ENCODE assay signal across 26 cellular contexts in genomic region chr5:52476346-52476745, GRCh38.
"Had no signal": no experiment of that assay in that cellular context is flagged by ENCODE, and none has a peak within 500 bp of the region (broad histone marks: within the 10 kb centered on the region; RNA-seq: fewer than 3 reads in every experiment).

No MANE protein-coding gene starts in this region.

- H3K27ac ChIP-seq: stomach, suprapubic skin, testis, thoracic aorta, thyroid gland, tibial artery, tibial nerve, transverse colon, upper lobe of left lung, upper lobe of right lung, uterus, vagina had no signal

- H3K36me3 ChIP-seq: stomach, suprapubic skin, thoracic aorta, thyroid gland, tibial artery, tibial nerve, transverse colon, upper lobe of left lung, upper lobe of right lung, uterus, vagina had no signal

- H3K4me3 ChIP-seq: stomach, suprapubic skin, testis, thoracic aorta, thyroid gland, tibial artery, tibial nerve, transverse colon, upper lobe of left lung, upper lobe of right lung, uterus, vagina had no signal

- H3K27me3 ChIP-seq: stomach, suprapubic skin, testis, thyroid gland, tibial artery, tibial nerve, transverse colon, upper lobe of left lung, upper lobe of right lung, uterus, vagina had no signal

- DNase-seq: stimulated activated CD4-positive, alpha-beta T cell treated with anti-CD3 and anti-CD28 coated beads, Interleukin-2, amount 100 ng/mL, for 48 hours; stimulated activated CD4-positive, alpha-beta T cell treated with anti-CD3 and anti-CD28 coated beads, Interleukin-4, amount 100 ng/mL, for 1 hour; stimulated activated CD4-positive, alpha-beta T cell treated with anti-CD3 and anti-CD28 coated beads, Interleukin-4, amount 100 ng/mL, for 24 hours; stimulated activated CD4-positive, alpha-beta T cell treated with anti-CD3 and anti-CD28 coated beads, Interleukin-4, amount 100 ng/mL, for 4 hours; stimulated activated CD8-positive, alpha-beta memory T cell treated with anti-CD3 and anti-CD28 coated beads, Interleukin-4, amount 100 ng/mL, for 48 hours; stimulated activated naive B cell treated with anti-CD40 and anti-IgM and Interleukin-4, amounts not matched to agents 10 μg/mL and 1 μg/mL and 100 μg/mL, for 72 hours; stimulated activated naive CD4-positive, alpha-beta T cell; stimulated activated naive CD4-positive, alpha-beta T cell treated with Interleukin-2 at 50 U/mL for 16 hours; stimulated activated naive CD8-positive, alpha-beta T cell treated with anti-CD3 and anti-CD28 coated beads, Interleukin-15, amount 100 ng/mL, for 72 hours; stimulated activated naive CD8-positive, alpha-beta T cell treated with anti-CD3 and anti-CD28 coated beads, Interleukin-15, Interleukin-2, amounts not matched to agents 100 U/mL and 50 U/mL, for 24 hours; stomach; substantia nigra; testis; thyroid gland; tibial artery; transverse colon; trophoblast cell; upper lobe of left lung; upper lobe of right lung; uterus had no signal

- H3K9me3 ChIP-seq: suprapubic skin, testis, thoracic aorta, thyroid gland, tibial artery, tibial nerve, transverse colon, uterus, vagina had no signal

- H3K4me1 ChIP-seq: stomach, suprapubic skin, testis, thyroid gland, tibial artery, tibial nerve, transverse colon, upper lobe of left lung, upper lobe of right lung, uterus, vagina had no signal

- ATAC-seq: stimulated activated effector memory CD8-positive, alpha-beta T cell treated with anti-CD3 and anti-CD28 coated beads, Interleukin-12 subunit alpha, Interleukin-12 subunit beta, amount 100 ng/mL, for 72 hours; stimulated activated memory B cell treated with anti-CD40 and anti-IgM and Interleukin-4, amounts not matched to agents 10 μg/mL and 1 μg/mL and 100 μg/mL, for 72 hours; stimulated activated naive B cell treated with anti-CD40 and anti-IgM and Interleukin-4, amounts not matched to agents 10 μg/mL and 1 μg/mL and 100 μg/mL, for 72 hours; stimulated activated naive CD8-positive, alpha-beta T cell treated with anti-CD3 and anti-CD28 coated beads, Interleukin-15, amount 100 ng/mL, for 72 hours; stimulated activated naive CD8-positive, alpha-beta T cell treated with anti-CD3 and anti-CD28 coated beads, Interleukin-15, Interleukin-2, amounts not matched to agents 100 U/mL and 50 U/mL, for 24 hours; upper lobe of right lung had no signal
